In genomic region chr11:20443596-20443995, GRCh38 we compare ENCODE assay signal across 8 cellular contexts. TPM values are rescaled to one million over a fixed set of nuclear protein-coding genes. Genes with fewer than 3 reads are reported as not detected.
DNase-seq lines count a peak whose midpoint lies in the region; ATAC-seq and TF ChIP-seq lines count a peak whose summit lies in the region.

No MANE protein-coding gene starts in this region.

- CTCF ChIA-PET in A673 (lab: Charles Lee) = interaction anchor here (1.5 kb wide), 1 partner anchor 47 kb away, joined by 4 read pairs; no protein-coding TSS in a partner anchor

- in situ Hi-C loops in GM13977 (cut with MboI; ENCODE audit: low pct_unique_long_range_greater_than_20kb, low sequenced_read_pairs, unreplicated experiment) = no loop called here

- no peaks in the 10 kb centered on the region for H3K9me3 ChIP-seq in A673 (ENCODE audit: low read depth, low read length, poor library complexity, severe bottlenecking)

- TF ChIP-seq CTCF in A673 (conservative IDR thresholded peaks at IDR 0.05; ENCODE audit: low read depth, low read length) (peak; percentile 58), GM13977 (IDR thresholded peaks at IDR 0.05; ENCODE audit: extremely low read depth, insufficient read depth, missing control alignments) (peak; percentile 30), fibroblast of villous mesenchyme (IDR thresholded peaks at IDR 0.05; ENCODE audit: insufficient read depth, low read depth, low read length) (peak; percentile 46)

- H3K36me3 ChIP-seq in A673 (ENCODE audit: insufficient read depth, low read length, poor library complexity, severe bottlenecking) = no peaks in the 10 kb centered on the region

- POLR2A ChIA-PET in A673 (lab: Charles Lee; ENCODE audit: low non-redundant PET) = no interaction called here

- DNase-seq in A673 (ENCODE audit: low spot score) (peak; percentile 49), GM13977 (ENCODE audit: low spot score) (no peak), RPMI7951 (ENCODE audit: low read depth) (peak; percentile 26), fibroblast of villous mesenchyme (ENCODE audit: low read depth) (peak; percentile 39)
- no peak for DNase-seq in activated T-cell treated with anti-CD3 and anti-CD28 coated beads, Interleukin-2, amount 50 U/mL, for 1 hour

- no peaks in the 10 kb centered on the region for H3K27me3 ChIP-seq in A673 (replicated peaks; ENCODE audit: insufficient read depth, low read depth, low read length, poor library complexity)

- no peaks in the 10 kb centered on the region for H3K4me1 ChIP-seq in A673 (ENCODE audit: insufficient read depth, low read length, poor library complexity, severe bottlenecking)

- no TSS peak for BruUV-seq in A673 (replicated peaks; lab: Mats Ljungman, UMichigan)

- no peak for ATAC-seq in GM19351 (IDR thresholded peaks at IDR 0.05; ENCODE audit: unreplicated experiment)
- no peak for ATAC-seq in HG02885 (IDR thresholded peaks at IDR 0.05; ENCODE audit: poor library complexity, unreplicated experiment)
- no peak for ATAC-seq in GM18858 (IDR thresholded peaks at IDR 0.05; ENCODE audit: unreplicated experiment)

- H3K27ac ChIP-seq in A673 (ENCODE audit: low read depth, low read length, poor library complexity, severe bottlenecking) = no peak overlapping the region

- H3K4me3 ChIP-seq in A673 (ENCODE audit: low read depth, low read length, poor library complexity, severe bottlenecking) = no peak overlapping the region
- no peak overlapping the region for H3K4me3 ChIP-seq in fibroblast of villous mesenchyme (ENCODE audit: low read depth, low read length)

- intact Hi-C loops in A673 (cut with micrococcal nuclease; ENCODE audit: unreplicated experiment) = loop anchor here (5.0 kb wide), 1 partner anchor 56 kb away; the partner anchor contains the start of gene PRMT3

RNA-seq across cellular contexts. Expression of gene PRMT3, which starts 56.1 kb away (rescaled TPM):
- 26.4 and 26.7 TPM in 2 replicates for total RNA-seq in A673 (2021)
- total RNA-seq in RPMI7951 (2014; rRNA removed; shearing (Covaris generic)) = 14.6 and 18.3 TPM in 2 replicates
- total RNA-seq in fibroblast of villous mesenchyme = 13.0 and 15.5 TPM in 2 replicates

Comparison
In these comparisons a context has a peak if more than half of its experiments do, and no peak if none do; other contexts are left out.
1. DNase-seq: peak in A673 (single experiment), RPMI7951 (single experiment) and fibroblast of villous mesenchyme (single experiment); none in GM13977 (single experiment) and activated T-cell treated with anti-CD3 and anti-CD28 coated beads, Interleukin-2, amount 50 U/mL, for 1 hour (single experiment).
2. Peak in every context shown above with its lines, with median percentiles within 50 percentile points of each other: CTCF ChIP-seq.